In genomic region chr3:112498916-112499315, GRCh38 we compare ENCODE assay signal across 10 cellular contexts. TPM values are rescaled to one million over a fixed set of nuclear protein-coding genes. Genes with fewer than 3 reads are reported as not detected.
DNase-seq lines count a peak whose midpoint lies in the region; ATAC-seq lines count a peak whose summit lies in the region.
"Had no signal": no experiment of that assay in that cellular context is flagged by ENCODE, and none has a peak within 500 bp of the region (broad histone marks: within the 10 kb centered on the region; RNA-seq: fewer than 3 reads in every experiment).

No MANE protein-coding gene starts in this region.

- DNase-seq in natural killer cell treated with Interleukin-12 subunit alpha and Interleukin-12 subunit beta and Interleukin-15 and Interleukin-18, amount 100 ng/mL, for 72 hours (ENCODE audit: low spot score), result no peak
- DNase-seq in NCI-H187 (lab: John Stamatoyannopoulos, UW), result no peak
- DNase-seq in NCI-H82 treated with DMSO at 0.1 percent for 48 hours (lab: John Stamatoyannopoulos, UW; ENCODE audit: unreplicated experiment), result no peak
- DNase-seq: IMR-90, ovary, PC-3 had no signal

- H3K9me3 Mint-ChIP-seq in IgD-negative memory B cell, result peaks cover 0 to 3% (median 0%) of the 10 kb centered on the region in 3 donors
- H3K9me3 Mint-ChIP-seq in natural killer cell treated with Interleukin-12 subunit alpha and Interleukin-12 subunit beta and Interleukin-15 and Interleukin-18, amount 100 ng/mL, for 72 hours, result no peaks in the 10 kb centered on the region

- ATAC-seq in GM18909 (IDR thresholded peaks at IDR 0.05; ENCODE audit: poor library complexity, unreplicated experiment) (peak; percentile 34), HG02610 (IDR thresholded peaks at IDR 0.05; ENCODE audit: unreplicated experiment) (peak; percentile 18), GM19397 (IDR thresholded peaks at IDR 0.05; ENCODE audit: unreplicated experiment) (no peak)
- no peak for ATAC-seq in natural killer cell treated with Interleukin-12 subunit alpha and Interleukin-12 subunit beta and Interleukin-15 and Interleukin-18, amount 100 ng/mL, for 72 hours
- ATAC-seq: PC-3 had no signal

- H3K27ac Mint-ChIP-seq in IgD-negative memory B cell, result peak overlapping the region; percentile 80 to 95 (median 88)
- H3K27ac Mint-ChIP-seq in natural killer cell treated with Interleukin-12 subunit alpha and Interleukin-12 subunit beta and Interleukin-15 and Interleukin-18, amount 100 ng/mL, for 72 hours, result peak overlapping the region; percentile 56 to 75

- peaks cover 30 to 48% (median 33%) of the 10 kb centered on the region in 3 donors for H3K4me1 Mint-ChIP-seq in IgD-negative memory B cell
- peaks cover 9 to 13% of the 10 kb centered on the region in 2 donors for H3K4me1 Mint-ChIP-seq in natural killer cell treated with Interleukin-12 subunit alpha and Interleukin-12 subunit beta and Interleukin-15 and Interleukin-18, amount 100 ng/mL, for 72 hours (ENCODE audit: low read depth in 2 of 2)

- no peaks in the 10 kb centered on the region for H3K27me3 Mint-ChIP-seq in IgD-negative memory B cell
- H3K27me3 Mint-ChIP-seq in natural killer cell treated with Interleukin-12 subunit alpha and Interleukin-12 subunit beta and Interleukin-15 and Interleukin-18, amount 100 ng/mL, for 72 hours, result no peaks in the 10 kb centered on the region

- H3K36me3 Mint-ChIP-seq in IgD-negative memory B cell, result peaks cover 8% of the 10 kb centered on the region
- peaks cover 4% of the 10 kb centered on the region for H3K36me3 Mint-ChIP-seq in natural killer cell treated with Interleukin-12 subunit alpha and Interleukin-12 subunit beta and Interleukin-15 and Interleukin-18, amount 100 ng/mL, for 72 hours

- H3K4me3 Mint-ChIP-seq in IgD-negative memory B cell, result peak overlapping the region; percentile 93 to 100 (median 98)
- peak overlapping the region; percentile 73 for H3K4me3 Mint-ChIP-seq in natural killer cell treated with Interleukin-12 subunit alpha and Interleukin-12 subunit beta and Interleukin-15 and Interleukin-18, amount 100 ng/mL, for 72 hours

RNA-seq across cellular contexts. Expression of gene BTLA, which starts 0.4 kb away (rescaled TPM):
- polyA plus RNA-seq in IgD-negative memory B cell, result 85.4 TPM
- 1 to 10 TPM in 1 of 2 donors, under 1 TPM in 1; 0.21 to 1.4 TPM for total RNA-seq in natural killer cell treated with Interleukin-12 subunit alpha and Interleukin-12 subunit beta and Interleukin-15 and Interleukin-18, amount 100 ng/mL, for 72 hours
- total RNA-seq: IMR-90, PC-3 had no signal
- polyA plus RNA-seq: IMR-90 had no signal

Comparison
In these comparisons a context has a peak if more than half of its experiments do, and no peak if none do; other contexts are left out.
1. ATAC-seq: peak in GM18909 (single experiment) and HG02610 (single experiment); none in natural killer cell treated with Interleukin-12 subunit alpha and Interleukin-12 subunit beta and Interleukin-15 and Interleukin-18, amount 100 ng/mL, for 72 hours (0 of 2) and GM19397 (single experiment).